Comparison of ENCODE assay signal across 9 cellular contexts in genomic region chr21:16454371-16454770, GRCh38.
DNase-seq lines count a peak whose midpoint lies in the region; ATAC-seq and TF ChIP-seq lines count a peak whose summit lies in the region.
"Had no signal": no experiment of that assay in that cellular context is flagged by ENCODE, and none has a peak within 500 bp of the region (broad histone marks: within the 10 kb centered on the region; RNA-seq: fewer than 3 reads in every experiment).

No MANE protein-coding gene starts in this region.

- H3K4me3 ChIP-seq in LNCaP clone FGC (ENCODE audit: low read depth, low read length) = no peak overlapping the region

- H3K9me3 Mint-ChIP-seq in MCF 10A (ENCODE audit: unreplicated experiment) = no peaks in the 10 kb centered on the region
- H3K9me3 Mint-ChIP-seq in stimulated activated memory B cell treated with anti-CD40 and anti-IgM and Interleukin-4, amounts not matched to agents 10 μg/mL and 1 μg/mL and 100 μg/mL, for 72 hours = no peaks in the 10 kb centered on the region

- H3K27ac Mint-ChIP-seq in MCF 10A (ENCODE audit: low read depth, unreplicated experiment) = no peak overlapping the region
- no peak overlapping the region for H3K27ac Mint-ChIP-seq in stimulated activated memory B cell treated with anti-CD40 and anti-IgM and Interleukin-4, amounts not matched to agents 10 μg/mL and 1 μg/mL and 100 μg/mL, for 72 hours

- BruUV-seq in MCF 10A (replicated peaks; lab: Mats Ljungman, UMichigan) = no TSS peak

- no peaks in the 10 kb centered on the region for H3K27me3 Mint-ChIP-seq in MCF 10A (ENCODE audit: insufficient read depth, unreplicated experiment)
- no peaks in the 10 kb centered on the region for H3K27me3 Mint-ChIP-seq in stimulated activated memory B cell treated with anti-CD40 and anti-IgM and Interleukin-4, amounts not matched to agents 10 μg/mL and 1 μg/mL and 100 μg/mL, for 72 hours

- DNase-seq in AG08395 (ENCODE audit: low spot score) (peak; percentile 30), LNCaP clone FGC (ENCODE audit: low read depth) (no peak), MCF 10A (ENCODE audit: unreplicated experiment) (peak; percentile 9), iris pigment epithelial cell (ENCODE audit: low read depth) (peak; percentile 37), GM10266 (ENCODE audit: extremely low spot score) (no peak), NCI-H82 treated with DMSO at 0.1 percent for 48 hours (lab: John Stamatoyannopoulos, UW; ENCODE audit: unreplicated experiment) (no peak)
- DNase-seq: stimulated activated CD4-positive, alpha-beta T cell treated with anti-CD3 and anti-CD28 coated beads, Interleukin-15, amount 100 ng/mL, for 24 hours had no signal

- CTCF ChIA-PET in MCF 10A (lab: Yijun Ruan, JAX) = interaction anchor here (0.8 to 1.3 kb wide), 4 partner anchors 12 to 153 kb away, joined by 3 to 4 read pairs (median 3); no protein-coding TSS in a partner anchor

- no peak overlapping the region for H3K4me3 Mint-ChIP-seq in MCF 10A (ENCODE audit: unreplicated experiment)
- H3K4me3 Mint-ChIP-seq in stimulated activated memory B cell treated with anti-CD40 and anti-IgM and Interleukin-4, amounts not matched to agents 10 μg/mL and 1 μg/mL and 100 μg/mL, for 72 hours = no peak overlapping the region

- no peaks in the 10 kb centered on the region for H3K4me1 Mint-ChIP-seq in MCF 10A (ENCODE audit: insufficient read depth, unreplicated experiment)
- H3K4me1 Mint-ChIP-seq in stimulated activated memory B cell treated with anti-CD40 and anti-IgM and Interleukin-4, amounts not matched to agents 10 μg/mL and 1 μg/mL and 100 μg/mL, for 72 hours = no peaks in the 10 kb centered on the region

- no peak for ATAC-seq in stimulated activated memory B cell treated with anti-CD40 and anti-IgM and Interleukin-4, amounts not matched to agents 10 μg/mL and 1 μg/mL and 100 μg/mL, for 72 hours
- ATAC-seq in HG03469 (IDR thresholded peaks at IDR 0.05; ENCODE audit: unreplicated experiment) = no peak

- intact Hi-C loops in MCF 10A (cut with micrococcal nuclease) = loop anchor here (1.0 to 10.0 kb wide), 3 partner anchors 154 to 820 kb away; no protein-coding TSS in a partner anchor

- H3K36me3 Mint-ChIP-seq in MCF 10A (ENCODE audit: insufficient read depth, unreplicated experiment) = no peaks in the 10 kb centered on the region
- no peaks in the 10 kb centered on the region for H3K36me3 Mint-ChIP-seq in stimulated activated memory B cell treated with anti-CD40 and anti-IgM and Interleukin-4, amounts not matched to agents 10 μg/mL and 1 μg/mL and 100 μg/mL, for 72 hours

- peak; percentile 19; the same call in 1 of the 2 replicates for TF ChIP-seq CTCF in LNCaP clone FGC (IDR thresholded peaks at IDR 0.05; ENCODE audit: control insufficient read depth, extremely low read depth, insufficient read depth)
- TF ChIP-seq CTCF in MCF 10A (IDR thresholded peaks at IDR 0.05; ENCODE audit: unreplicated experiment) = peak; percentile 26
- TF ChIP-seq CTCF in GM10266 (IDR thresholded peaks at IDR 0.05; ENCODE audit: control insufficient read depth, insufficient read depth, low read depth, missing control alignments) = no peak

- POLR2A ChIA-PET in MCF 10A (lab: Yijun Ruan, JAX) = interaction anchor here (0.6 kb wide), 1 partner anchor 189 kb away, joined by 3 read pairs; no protein-coding TSS in a partner anchor

Comparison
In these comparisons a context has a peak if more than half of its experiments do, and no peak if none do; other contexts are left out.
1. DNase-seq: peak in AG08395 (single experiment), MCF 10A (single experiment) and iris pigment epithelial cell (single experiment); none in LNCaP clone FGC (single experiment), GM10266 (single experiment) and NCI-H82 treated with DMSO at 0.1 percent for 48 hours (single experiment).